14 cellular contexts compared by ENCODE assay signal in genomic region chr10:71600856-71601255, GRCh38.
DNase-seq lines count a peak whose midpoint lies in the region; ATAC-seq and TF ChIP-seq lines count a peak whose summit lies in the region.
"Had no signal": no experiment of that assay in that cellular context is flagged by ENCODE, and none has a peak within 500 bp of the region (broad histone marks: within the 10 kb centered on the region; RNA-seq: fewer than 3 reads in every experiment).

No MANE protein-coding gene starts in this region.

- CTCF ChIA-PET in activated CD4-positive, alpha-beta memory T cell treated with anti-CD3 and anti-CD28 coated beads for 36 hours (lab: Charles Lee), result interaction anchor here (1.3 kb wide), 1 partner anchor 107 kb away, joined by 3 read pairs; no protein-coding TSS in a partner anchor
- CTCF ChIA-PET in activated CD4-positive, alpha-beta memory T cell treated with anti-CD3 and anti-CD28 coated beads, Interleukin-2, amount 10 ng/mL, durations not matched to agents 7 days and 5 days (lab: Charles Lee), result interaction anchor here (0.7 kb wide), 1 partner anchor 206 kb away, joined by 5 read pairs; no protein-coding TSS in a partner anchor

- no peak overlapping the region for H3K4me3 ChIP-seq in fibroblast of mammary gland (ENCODE audit: control insufficient read depth, low read depth, low read length)
- H3K4me3 ChIP-seq: Peyer's patch had no signal

- intact Hi-C loops in activated CD4-positive, alpha-beta memory T cell treated with anti-CD3 and anti-CD28 coated beads for 36 hours (cut with micrococcal nuclease), result loop anchor here (10.0 kb wide), 1 partner anchor 286 kb away; the partner anchor contains the start of gene SLC29A3

- POLR2A ChIA-PET in activated CD4-positive, alpha-beta memory T cell treated with anti-CD3 and anti-CD28 coated beads for 36 hours (lab: Charles Lee), result interaction anchor here (0.6 kb wide), 1 partner anchor 315 kb away, joined by 4 read pairs; no protein-coding TSS in a partner anchor
- POLR2A ChIA-PET in activated CD4-positive, alpha-beta memory T cell treated with anti-CD3 and anti-CD28 coated beads, Interleukin-2, amount 10 ng/mL, durations not matched to agents 7 days and 5 days (lab: Charles Lee), result no interaction called here

- peak; percentile 83 for ATAC-seq in SK-N-SH treated with all-trans-retinoic acid at 6 μM for 48 hours
- peak; percentile 68 for ATAC-seq in stimulated activated naive CD8-positive, alpha-beta T cell treated with anti-CD3 and anti-CD28 coated beads, Interleukin-15, Interleukin-2, amounts not matched to agents 100 U/mL and 50 U/mL, for 24 hours
- no peak for ATAC-seq in HG03342 (IDR thresholded peaks at IDR 0.05; ENCODE audit: unreplicated experiment)
- ATAC-seq in GM18519 (IDR thresholded peaks at IDR 0.05; ENCODE audit: low FRiP score, unreplicated experiment), result no peak

- no peak for TF ChIP-seq CTCF in fibroblast of mammary gland (conservative IDR thresholded peaks at IDR 0.05; ENCODE audit: control insufficient read depth, insufficient read depth, low read depth, low read length)

- DNase-seq in activated CD4-positive, alpha-beta memory T cell treated with anti-CD3 and anti-CD28 coated beads for 36 hours, result peak; percentile 29
- DNase-seq in activated CD4-positive, alpha-beta memory T cell treated with anti-CD3 and anti-CD28 coated beads, Interleukin-2, amount 10 ng/mL, durations not matched to agents 7 days and 5 days, result no peak
- DNase-seq in fibroblast of mammary gland (ENCODE audit: low read depth) (peak; percentile 95), NCI-H1930 (lab: John Stamatoyannopoulos, UW) (no peak)
- peak; percentile 24 for DNase-seq in stimulated activated naive CD8-positive, alpha-beta T cell treated with anti-CD3 and anti-CD28 coated beads, Interleukin-15, Interleukin-2, amounts not matched to agents 100 U/mL and 50 U/mL, for 24 hours
- DNase-seq: activated gamma-delta T cell treated with Interleukin-2 at 50 U/mL for 16 hours; effector CD4-positive, alpha-beta T cell; NCI-H2171 treated with DMSO at 0.1 percent for 48 hours; Peyer's patch; stimulated activated CD8-positive, alpha-beta memory T cell treated with anti-CD3 and anti-CD28 coated beads, Interleukin-4, amount 100 ng/mL, for 48 hours; WERI-Rb-1 had no signal

- H3K9me3 Mint-ChIP-seq in activated CD4-positive, alpha-beta memory T cell treated with anti-CD3 and anti-CD28 coated beads for 36 hours, result no peaks in the 10 kb centered on the region
- H3K9me3 Mint-ChIP-seq in activated CD4-positive, alpha-beta memory T cell treated with anti-CD3 and anti-CD28 coated beads, Interleukin-2, amount 10 ng/mL, durations not matched to agents 7 days and 5 days, result no peaks in the 10 kb centered on the region

- H3K36me3 Mint-ChIP-seq in activated CD4-positive, alpha-beta memory T cell treated with anti-CD3 and anti-CD28 coated beads for 36 hours, result no peaks in the 10 kb centered on the region
- no peaks in the 10 kb centered on the region for H3K36me3 Mint-ChIP-seq in activated CD4-positive, alpha-beta memory T cell treated with anti-CD3 and anti-CD28 coated beads, Interleukin-2, amount 10 ng/mL, durations not matched to agents 7 days and 5 days (ENCODE audit: low read depth)

- H3K27ac Mint-ChIP-seq in activated CD4-positive, alpha-beta memory T cell treated with anti-CD3 and anti-CD28 coated beads for 36 hours, result no peak overlapping the region
- H3K27ac Mint-ChIP-seq in activated CD4-positive, alpha-beta memory T cell treated with anti-CD3 and anti-CD28 coated beads, Interleukin-2, amount 10 ng/mL, durations not matched to agents 7 days and 5 days, result no peak overlapping the region

- peaks cover 9% of the 10 kb centered on the region for H3K4me1 Mint-ChIP-seq in activated CD4-positive, alpha-beta memory T cell treated with anti-CD3 and anti-CD28 coated beads for 36 hours (ENCODE audit: low read depth)
- peaks cover 7% of the 10 kb centered on the region for H3K4me1 Mint-ChIP-seq in activated CD4-positive, alpha-beta memory T cell treated with anti-CD3 and anti-CD28 coated beads, Interleukin-2, amount 10 ng/mL, durations not matched to agents 7 days and 5 days

- H3K4me3 Mint-ChIP-seq in activated CD4-positive, alpha-beta memory T cell treated with anti-CD3 and anti-CD28 coated beads for 36 hours, result no peak overlapping the region
- no peak overlapping the region for H3K4me3 Mint-ChIP-seq in activated CD4-positive, alpha-beta memory T cell treated with anti-CD3 and anti-CD28 coated beads, Interleukin-2, amount 10 ng/mL, durations not matched to agents 7 days and 5 days

- no peaks in the 10 kb centered on the region for H3K27me3 Mint-ChIP-seq in activated CD4-positive, alpha-beta memory T cell treated with anti-CD3 and anti-CD28 coated beads for 36 hours
- no peaks in the 10 kb centered on the region for H3K27me3 Mint-ChIP-seq in activated CD4-positive, alpha-beta memory T cell treated with anti-CD3 and anti-CD28 coated beads, Interleukin-2, amount 10 ng/mL, durations not matched to agents 7 days and 5 days

TF ChIP-seq in SK-N-SH treated with all-trans-retinoic acid at 6 μM for 48 hours, 23 proteins besides CTCF, POLR2A, EP300 and RAD21:
- 0 out of 2 replicates have a peak, but pooled peaks have one; percentile 17 for TF ChIP-seq ZFP3 (CRISPR knock-in tag; IDR thresholded peaks at IDR 0.05)
- no peak for TF ChIP-seq BACH2 (CRISPR knock-in tag; IDR thresholded peaks at IDR 0.05; ENCODE audit: borderline replicate concordance)
TF ChIP-seq in SK-N-SH treated with all-trans-retinoic acid at 6 μM for 48 hours: peak in this region for 1.

Comparison
In these comparisons a context has a peak if more than half of its experiments do, and no peak if none do; other contexts are left out.
1. DNase-seq: peak in activated CD4-positive, alpha-beta memory T cell treated with anti-CD3 and anti-CD28 coated beads for 36 hours (single experiment), fibroblast of mammary gland (single experiment) and stimulated activated naive CD8-positive, alpha-beta T cell treated with anti-CD3 and anti-CD28 coated beads, Interleukin-15, Interleukin-2, amounts not matched to agents 100 U/mL and 50 U/mL, for 24 hours (single experiment); none in activated CD4-positive, alpha-beta memory T cell treated with anti-CD3 and anti-CD28 coated beads, Interleukin-2, amount 10 ng/mL, durations not matched to agents 7 days and 5 days (single experiment) and NCI-H1930 (0 of 2).
2. ATAC-seq: peak in SK-N-SH treated with all-trans-retinoic acid at 6 μM for 48 hours (single experiment) and stimulated activated naive CD8-positive, alpha-beta T cell treated with anti-CD3 and anti-CD28 coated beads, Interleukin-15, Interleukin-2, amounts not matched to agents 100 U/mL and 50 U/mL, for 24 hours (single experiment); none in HG03342 (single experiment) and GM18519 (single experiment).